In genomic region chr1:179293340-179294327, GRCh38 we compare ENCODE assay signal across 1 cellular context.
TF ChIP-seq lines count a peak whose summit lies in the region.

SOAT1 (plus strand) TSS chr1:179293797; CDS start chr1:179302685, 8,888 bp downstream.

TF ChIP-seq in HepG2, 621 proteins besides CTCF, POLR2A, EP300 and RAD21 (continued from another document and continues in another):
- TF ChIP-seq, protein P1, sequence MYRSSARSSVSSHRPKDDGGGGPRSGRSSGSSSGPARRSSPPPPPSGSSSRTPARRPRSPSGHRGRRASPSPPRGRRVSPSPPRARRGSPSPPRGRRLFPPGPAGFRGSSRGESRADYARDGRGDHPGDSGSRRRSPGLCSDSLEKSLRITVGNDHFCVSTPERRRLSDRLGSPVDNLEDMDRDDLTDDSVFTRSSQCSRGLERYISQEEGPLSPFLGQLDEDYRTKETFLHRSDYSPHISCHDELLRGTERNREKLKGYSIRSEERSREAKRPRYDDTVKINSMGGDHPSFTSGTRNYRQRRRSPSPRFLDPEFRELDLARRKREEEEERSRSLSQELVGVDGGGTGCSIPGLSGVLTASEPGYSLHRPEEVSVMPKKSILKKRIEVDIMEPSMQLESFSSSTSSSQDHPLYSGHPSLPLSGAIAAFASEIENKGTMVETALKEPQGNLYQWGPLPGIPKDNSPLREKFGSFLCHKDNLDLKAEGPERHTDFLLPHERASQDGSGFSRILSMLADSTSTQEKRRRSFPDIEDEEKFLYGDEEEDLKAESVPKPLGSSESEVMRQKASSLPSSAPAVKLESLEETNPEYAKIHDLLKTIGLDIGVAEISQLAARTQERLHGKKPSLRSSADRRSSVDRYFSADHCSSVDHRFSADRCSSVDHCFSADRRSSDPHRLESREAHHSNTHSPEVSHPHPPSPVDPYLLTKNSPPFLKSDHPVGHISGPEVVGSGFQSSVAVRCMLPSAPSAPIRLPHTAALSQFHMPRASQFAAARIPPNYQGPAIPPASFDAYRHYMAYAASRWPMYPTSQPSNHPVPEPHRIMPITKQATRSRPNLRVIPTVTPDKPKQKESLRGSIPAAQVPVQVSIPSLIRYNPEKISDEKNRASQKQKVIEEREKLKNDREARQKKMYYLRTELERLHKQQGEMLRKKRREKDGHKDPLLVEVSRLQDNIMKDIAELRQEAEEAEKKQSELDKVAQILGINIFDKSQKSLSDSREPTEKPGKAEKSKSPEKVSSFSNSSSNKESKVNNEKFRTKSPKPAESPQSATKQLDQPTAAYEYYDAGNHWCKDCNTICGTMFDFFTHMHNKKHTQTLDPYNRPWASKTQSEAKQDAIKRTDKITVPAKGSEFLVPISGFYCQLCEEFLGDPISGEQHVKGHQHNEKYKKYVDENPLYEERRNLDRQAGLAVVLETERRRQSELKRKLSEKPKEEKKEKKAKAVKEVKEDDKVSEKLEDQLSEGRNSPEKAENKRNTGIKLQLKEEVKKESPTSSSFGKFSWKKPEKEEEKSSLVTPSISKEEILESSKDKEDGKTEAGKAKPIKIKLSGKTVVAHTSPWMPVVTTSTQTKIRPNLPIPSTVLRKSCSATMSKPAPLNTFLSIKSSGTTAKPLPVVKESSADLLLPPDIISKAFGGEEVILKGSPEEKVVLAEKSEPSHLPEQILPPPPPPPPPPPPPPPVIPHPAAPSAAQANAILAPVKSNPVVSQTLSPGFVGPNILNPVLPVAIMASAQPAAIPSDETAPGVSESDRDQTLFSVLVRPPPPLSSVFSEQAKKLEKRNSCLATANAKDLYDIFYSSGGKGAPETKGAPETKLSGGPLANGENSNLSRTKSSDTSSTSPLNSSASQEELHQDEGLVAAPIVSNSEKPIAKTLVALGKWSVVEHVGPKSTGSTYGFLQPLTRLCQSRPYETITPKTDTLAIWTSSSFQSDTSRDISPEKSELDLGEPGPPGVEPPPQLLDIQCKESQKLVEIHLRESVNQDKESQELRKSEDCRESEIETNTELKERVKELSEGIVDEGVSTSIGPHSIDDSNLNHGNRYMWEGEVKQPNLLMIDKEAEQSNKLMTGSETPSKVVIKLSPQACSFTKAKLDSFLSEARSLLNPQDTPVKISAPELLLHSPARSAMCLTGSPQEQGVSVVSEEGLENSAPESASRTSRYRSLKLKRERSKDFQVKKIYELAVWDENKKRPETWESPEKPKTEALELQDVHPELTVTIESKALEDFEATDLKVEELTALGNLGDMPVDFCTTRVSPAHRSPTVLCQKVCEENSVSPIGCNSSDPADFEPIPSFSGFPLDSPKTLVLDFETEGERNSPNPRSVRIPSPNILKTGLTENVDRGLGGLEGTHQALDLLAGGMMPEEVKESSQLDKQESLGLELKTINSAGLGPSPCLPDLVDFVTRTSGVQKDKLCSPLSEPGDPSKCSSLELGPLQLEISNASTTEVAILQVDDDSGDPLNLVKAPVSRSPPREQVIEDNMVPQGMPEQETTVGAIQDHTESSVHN (CRISPR knock-in tag; IDR thresholded peaks at IDR 0.05), result no peak
- TF ChIP-seq ZNF766 (CRISPR knock-in tag; IDR thresholded peaks at IDR 0.05; ENCODE audit: borderline replicate concordance) (peak; percentile 81; the same call in 1 of the 2 replicates), BORCS8-MEF2B (CRISPR knock-in tag; IDR thresholded peaks at IDR 0.05) (peak; percentile 23; the same call in 1 of the 2 replicates), STAT6 (CRISPR knock-in tag; IDR thresholded peaks at IDR 0.05; ENCODE audit: borderline replicate concordance) (no peak; the same call in 1 of the 2 replicates), GPN1 (CRISPR knock-in tag; IDR thresholded peaks at IDR 0.05; ENCODE audit: borderline replicate concordance) (0 out of 2 replicates have a peak, but pooled peaks have one; percentile 65), FOXP1 (IDR thresholded peaks at IDR 0.05) (no peak), FOXP1 (CRISPR knock-in tag; IDR thresholded peaks at IDR 0.05) (no peak), YY1 (IDR thresholded peaks at IDR 0.05; ENCODE audit: insufficient read depth, insufficient replicate concordance, low read depth, low read length) (peak; percentile 39), ARID5B (CRISPR knock-in tag; IDR thresholded peaks at IDR 0.05) (peak; percentile 56; the same call in 1 of the 2 replicates), RFX1 (IDR thresholded peaks at IDR 0.05) (no peak; the same call in 1 of the 2 replicates), RBM39 (IDR thresholded peaks at IDR 0.05; ENCODE audit: low read depth, low read length, poor library complexity, severe bottlenecking) (no peak), AGO1 (IDR thresholded peaks at IDR 0.05; ENCODE audit: low read depth, low read length, poor library complexity, severe bottlenecking) (peak; percentile 55), NR3C1 (CRISPR knock-in tag; IDR thresholded peaks at IDR 0.05) (no peak), U2AF1 (optimal IDR thresholded peaks at IDR 0.05; ENCODE audit: low read depth, low read length) (no peak), MED8 (CRISPR knock-in tag; IDR thresholded peaks at IDR 0.05; ENCODE audit: insufficient replicate concordance) (no peak), ZNF331 (CRISPR knock-in tag; IDR thresholded peaks at IDR 0.05) (peak; percentile 16; the same call in 1 of the 2 replicates), ZFP37 (CRISPR knock-in tag; IDR thresholded peaks at IDR 0.05; ENCODE audit: borderline replicate concordance) (no peak; the same call in 1 of the 2 replicates), MAFF (IDR thresholded peaks at IDR 0.05; ENCODE audit: low read depth, low read length) (no peak), HBP1 (CRISPR knock-in tag; IDR thresholded peaks at IDR 0.05; ENCODE audit: low read depth) (no peak), TOE1 (CRISPR knock-in tag; IDR thresholded peaks at IDR 0.05) (no peak), ZNF432 (CRISPR knock-in tag; IDR thresholded peaks at IDR 0.05; ENCODE audit: borderline replicate concordance) (no peak), DNMT3B (CRISPR knock-in tag; conservative IDR thresholded peaks at IDR 0.05) (no peak)
- TF ChIP-seq, protein P2, sequence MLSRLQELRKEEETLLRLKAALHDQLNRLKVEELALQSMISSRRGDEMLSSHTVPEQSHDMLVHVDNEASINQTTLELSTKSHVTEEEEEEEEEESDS (CRISPR knock-in tag; IDR thresholded peaks at IDR 0.05; ENCODE audit: borderline replicate concordance), result no peak
- TF ChIP-seq, protein P3, sequence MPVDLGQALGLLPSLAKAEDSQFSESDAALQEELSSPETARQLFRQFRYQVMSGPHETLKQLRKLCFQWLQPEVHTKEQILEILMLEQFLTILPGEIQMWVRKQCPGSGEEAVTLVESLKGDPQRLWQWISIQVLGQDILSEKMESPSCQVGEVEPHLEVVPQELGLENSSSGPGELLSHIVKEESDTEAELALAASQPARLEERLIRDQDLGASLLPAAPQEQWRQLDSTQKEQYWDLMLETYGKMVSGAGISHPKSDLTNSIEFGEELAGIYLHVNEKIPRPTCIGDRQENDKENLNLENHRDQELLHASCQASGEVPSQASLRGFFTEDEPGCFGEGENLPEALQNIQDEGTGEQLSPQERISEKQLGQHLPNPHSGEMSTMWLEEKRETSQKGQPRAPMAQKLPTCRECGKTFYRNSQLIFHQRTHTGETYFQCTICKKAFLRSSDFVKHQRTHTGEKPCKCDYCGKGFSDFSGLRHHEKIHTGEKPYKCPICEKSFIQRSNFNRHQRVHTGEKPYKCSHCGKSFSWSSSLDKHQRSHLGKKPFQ (CRISPR knock-in tag; IDR thresholded peaks at IDR 0.05; ENCODE audit: insufficient replicate concordance), result peak; percentile 80
- TF ChIP-seq, protein P4, sequence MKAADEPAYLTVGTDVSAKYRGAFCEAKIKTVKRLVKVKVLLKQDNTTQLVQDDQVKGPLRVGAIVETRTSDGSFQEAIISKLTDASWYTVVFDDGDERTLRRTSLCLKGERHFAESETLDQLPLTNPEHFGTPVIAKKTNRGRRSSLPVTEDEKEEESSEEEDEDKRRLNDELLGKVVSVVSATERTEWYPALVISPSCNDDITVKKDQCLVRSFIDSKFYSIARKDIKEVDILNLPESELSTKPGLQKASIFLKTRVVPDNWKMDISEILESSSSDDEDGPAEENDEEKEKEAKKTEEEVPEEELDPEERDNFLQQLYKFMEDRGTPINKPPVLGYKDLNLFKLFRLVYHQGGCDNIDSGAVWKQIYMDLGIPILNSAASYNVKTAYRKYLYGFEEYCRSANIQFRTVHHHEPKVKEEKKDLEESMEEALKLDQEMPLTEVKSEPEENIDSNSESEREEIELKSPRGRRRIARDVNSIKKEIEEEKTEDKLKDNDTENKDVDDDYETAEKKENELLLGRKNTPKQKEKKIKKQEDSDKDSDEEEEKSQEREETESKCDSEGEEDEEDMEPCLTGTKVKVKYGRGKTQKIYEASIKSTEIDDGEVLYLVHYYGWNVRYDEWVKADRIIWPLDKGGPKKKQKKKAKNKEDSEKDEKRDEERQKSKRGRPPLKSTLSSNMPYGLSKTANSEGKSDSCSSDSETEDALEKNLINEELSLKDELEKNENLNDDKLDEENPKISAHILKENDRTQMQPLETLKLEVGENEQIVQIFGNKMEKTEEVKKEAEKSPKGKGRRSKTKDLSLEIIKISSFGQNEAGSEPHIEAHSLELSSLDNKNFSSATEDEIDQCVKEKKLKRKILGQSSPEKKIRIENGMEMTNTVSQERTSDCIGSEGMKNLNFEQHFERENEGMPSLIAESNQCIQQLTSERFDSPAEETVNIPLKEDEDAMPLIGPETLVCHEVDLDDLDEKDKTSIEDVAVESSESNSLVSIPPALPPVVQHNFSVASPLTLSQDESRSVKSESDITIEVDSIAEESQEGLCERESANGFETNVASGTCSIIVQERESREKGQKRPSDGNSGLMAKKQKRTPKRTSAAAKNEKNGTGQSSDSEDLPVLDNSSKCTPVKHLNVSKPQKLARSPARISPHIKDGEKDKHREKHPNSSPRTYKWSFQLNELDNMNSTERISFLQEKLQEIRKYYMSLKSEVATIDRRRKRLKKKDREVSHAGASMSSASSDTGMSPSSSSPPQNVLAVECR (CRISPR knock-in tag; IDR thresholded peaks at IDR 0.05; ENCODE audit: borderline replicate concordance), result peak; percentile 82; the same call in 1 of the 2 replicates
- TF ChIP-seq, protein P5, sequence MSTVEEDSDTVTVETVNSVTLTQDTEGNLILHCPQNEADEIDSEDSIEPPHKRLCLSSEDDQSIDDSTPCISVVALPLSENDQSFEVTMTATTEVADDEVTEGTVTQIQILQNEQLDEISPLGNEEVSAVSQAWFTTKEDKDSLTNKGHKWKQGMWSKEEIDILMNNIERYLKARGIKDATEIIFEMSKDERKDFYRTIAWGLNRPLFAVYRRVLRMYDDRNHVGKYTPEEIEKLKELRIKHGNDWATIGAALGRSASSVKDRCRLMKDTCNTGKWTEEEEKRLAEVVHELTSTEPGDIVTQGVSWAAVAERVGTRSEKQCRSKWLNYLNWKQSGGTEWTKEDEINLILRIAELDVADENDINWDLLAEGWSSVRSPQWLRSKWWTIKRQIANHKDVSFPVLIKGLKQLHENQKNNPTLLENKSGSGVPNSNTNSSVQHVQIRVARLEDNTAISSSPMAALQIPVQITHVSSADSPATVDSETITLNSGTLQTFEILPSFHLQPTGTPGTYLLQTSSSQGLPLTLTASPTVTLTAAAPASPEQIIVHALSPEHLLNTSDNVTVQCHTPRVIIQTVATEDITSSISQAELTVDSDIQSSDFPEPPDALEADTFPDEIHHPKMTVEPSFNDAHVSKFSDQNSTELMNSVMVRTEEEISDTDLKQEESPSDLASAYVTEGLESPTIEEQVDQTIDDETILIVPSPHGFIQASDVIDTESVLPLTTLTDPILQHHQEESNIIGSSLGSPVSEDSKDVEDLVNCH (CRISPR knock-in tag; IDR thresholded peaks at IDR 0.05), result no peak
